ENCODE assay signal across 8 cellular contexts in genomic region chr5:126868961-126869451, GRCh38.
DNase-seq lines count a peak whose midpoint lies in the region; ATAC-seq and TF ChIP-seq lines count a peak whose summit lies in the region.

No MANE protein-coding gene starts in this region.

- DNase-seq in NCI-H748 (lab: John Stamatoyannopoulos, UW; ENCODE audit: unreplicated experiment) (peak; percentile 77), NCI-H748 treated with DMSO at 0.1 percent for 48 hours (lab: John Stamatoyannopoulos, UW) (no peak), heart left ventricle (peak in 4 of 5 donors; percentile 40 to 70 (median 48)), SW 1271 (lab: John Stamatoyannopoulos, UW) (no peak)
- peak; percentile 61 for DNase-seq in activated CD8-positive, alpha-beta memory T cell treated with anti-CD3 and anti-CD28 coated beads, Interleukin-2, amount 50 U/mL, for 48 hours

- no peak for TF ChIP-seq POLR2A in heart left ventricle (IDR thresholded peaks at IDR 0.05)

- H3K4me1 ChIP-seq in heart left ventricle (peaks cover 0 to 27% (median 5%) of the 10 kb centered on the region in 12 donors), skeletal muscle satellite cell (ENCODE audit: control insufficient read depth, insufficient read depth, low read length) (peaks cover 20% of the 10 kb centered on the region)

- peaks cover 0 to 15% (median 0%) of the 10 kb centered on the region in 9 donors for H3K36me3 ChIP-seq in heart left ventricle
- H3K36me3 ChIP-seq in skeletal muscle satellite cell (ENCODE audit: insufficient read depth, low read length): no peaks in the 10 kb centered on the region

- H3K27ac ChIP-seq in heart left ventricle: no peak overlapping the region

- H3K9me3 ChIP-seq in heart left ventricle (no peaks in the 10 kb centered on the region), skeletal muscle satellite cell (replicated peaks; ENCODE audit: low read length) (no peaks in the 10 kb centered on the region)

- H3K27me3 ChIP-seq in heart left ventricle (no peaks in the 10 kb centered on the region), skeletal muscle satellite cell (ENCODE audit: control insufficient read depth, insufficient read depth, low read length) (no peaks in the 10 kb centered on the region)

- peak; percentile 66 for ATAC-seq in HG03045 (IDR thresholded peaks at IDR 0.05; ENCODE audit: unreplicated experiment)
- ATAC-seq in heart left ventricle: peak in 3 of 4 donors; percentile 67 to 83 (median 78)
- no peak for ATAC-seq in GM18858 (IDR thresholded peaks at IDR 0.05; ENCODE audit: unreplicated experiment)

- intact Hi-C loops in heart left ventricle (cut with DNase I): loop anchor here in 1 of 10 donors (2.0 kb wide), 1 partner anchor 162 kb away; the partner anchor contains the start of gene MARCHF3

- no peak overlapping the region for H3K9ac ChIP-seq in skeletal muscle satellite cell (ENCODE audit: low read depth, low read length)

- WGBS in heart left ventricle, 4 donors: 36 to 44% (median 37%) methylated on average over 22 to 23 of the region's 23 CpGs

- H3K4me2 ChIP-seq in skeletal muscle satellite cell (ENCODE audit: low read length): peak overlapping the region; percentile 83

- peak overlapping the region in 7 of 12 donors; percentile 10 to 35 (median 22) for H3K4me3 ChIP-seq in heart left ventricle
- peak overlapping the region; percentile 55 for H3K4me3 ChIP-seq in skeletal muscle satellite cell (ENCODE audit: low read length)

- TF ChIP-seq CTCF in heart left ventricle (IDR thresholded peaks at IDR 0.05): no peak

Comparison
In these comparisons a context has a peak if more than half of its experiments do, and no peak if none do; other contexts are left out.
1. DNase-seq: peak in NCI-H748 (single experiment), activated CD8-positive, alpha-beta memory T cell treated with anti-CD3 and anti-CD28 coated beads, Interleukin-2, amount 50 U/mL, for 48 hours (single experiment) and heart left ventricle (4 of 5); none in NCI-H748 treated with DMSO at 0.1 percent for 48 hours (single experiment) and SW 1271 (0 of 2).